1 cellular context compared by ENCODE assay signal in the genomic region with DNA sequence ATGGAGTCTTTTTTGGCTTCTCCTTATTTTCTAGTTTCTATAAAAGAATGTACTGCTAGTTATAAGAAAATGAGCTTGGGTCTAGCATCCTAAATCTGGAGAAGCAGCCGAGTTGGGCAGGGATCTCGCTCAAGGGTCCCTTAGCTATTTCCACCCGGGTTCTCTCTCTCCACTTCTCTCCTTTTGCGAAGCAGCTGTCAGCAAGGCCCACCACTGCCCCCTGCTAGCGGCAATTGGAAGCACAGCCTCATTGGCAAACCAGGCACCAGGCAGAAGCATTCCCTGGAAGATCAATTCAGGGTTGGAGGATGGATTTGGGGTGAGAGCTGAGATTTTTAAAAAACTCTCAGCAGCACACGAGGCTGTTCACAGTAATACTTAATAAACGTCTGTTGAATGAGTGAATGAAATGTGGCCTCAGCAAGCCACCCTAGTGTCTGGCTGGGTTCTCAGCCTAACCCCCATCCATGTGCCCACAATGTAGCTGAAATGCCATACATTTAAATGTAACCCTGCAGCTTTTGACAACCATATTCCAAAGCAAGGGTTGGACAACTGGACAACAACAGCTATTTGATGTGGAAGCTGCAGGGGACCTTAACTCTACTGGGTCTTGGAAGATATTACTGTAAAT.
A peak's percentile ranks its signal among the peaks of the same experiment; 100 is the strongest.
TF ChIP-seq lines count a peak whose summit lies in the region.

No MANE protein-coding gene starts in this region.

TF ChIP-seq in GM12878, 131 proteins besides CTCF, POLR2A, EP300 and RAD21 (continues in another document):
- TF ChIP-seq, protein P1, sequence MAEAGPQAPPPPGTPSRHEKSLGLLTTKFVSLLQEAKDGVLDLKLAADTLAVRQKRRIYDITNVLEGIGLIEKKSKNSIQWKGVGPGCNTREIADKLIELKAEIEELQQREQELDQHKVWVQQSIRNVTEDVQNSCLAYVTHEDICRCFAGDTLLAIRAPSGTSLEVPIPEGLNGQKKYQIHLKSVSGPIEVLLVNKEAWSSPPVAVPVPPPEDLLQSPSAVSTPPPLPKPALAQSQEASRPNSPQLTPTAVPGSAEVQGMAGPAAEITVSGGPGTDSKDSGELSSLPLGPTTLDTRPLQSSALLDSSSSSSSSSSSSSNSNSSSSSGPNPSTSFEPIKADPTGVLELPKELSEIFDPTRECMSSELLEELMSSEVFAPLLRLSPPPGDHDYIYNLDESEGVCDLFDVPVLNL (IDR thresholded peaks at IDR 0.05; ENCODE audit: low read depth, low read length): no peak
- TF ChIP-seq, protein P2, sequence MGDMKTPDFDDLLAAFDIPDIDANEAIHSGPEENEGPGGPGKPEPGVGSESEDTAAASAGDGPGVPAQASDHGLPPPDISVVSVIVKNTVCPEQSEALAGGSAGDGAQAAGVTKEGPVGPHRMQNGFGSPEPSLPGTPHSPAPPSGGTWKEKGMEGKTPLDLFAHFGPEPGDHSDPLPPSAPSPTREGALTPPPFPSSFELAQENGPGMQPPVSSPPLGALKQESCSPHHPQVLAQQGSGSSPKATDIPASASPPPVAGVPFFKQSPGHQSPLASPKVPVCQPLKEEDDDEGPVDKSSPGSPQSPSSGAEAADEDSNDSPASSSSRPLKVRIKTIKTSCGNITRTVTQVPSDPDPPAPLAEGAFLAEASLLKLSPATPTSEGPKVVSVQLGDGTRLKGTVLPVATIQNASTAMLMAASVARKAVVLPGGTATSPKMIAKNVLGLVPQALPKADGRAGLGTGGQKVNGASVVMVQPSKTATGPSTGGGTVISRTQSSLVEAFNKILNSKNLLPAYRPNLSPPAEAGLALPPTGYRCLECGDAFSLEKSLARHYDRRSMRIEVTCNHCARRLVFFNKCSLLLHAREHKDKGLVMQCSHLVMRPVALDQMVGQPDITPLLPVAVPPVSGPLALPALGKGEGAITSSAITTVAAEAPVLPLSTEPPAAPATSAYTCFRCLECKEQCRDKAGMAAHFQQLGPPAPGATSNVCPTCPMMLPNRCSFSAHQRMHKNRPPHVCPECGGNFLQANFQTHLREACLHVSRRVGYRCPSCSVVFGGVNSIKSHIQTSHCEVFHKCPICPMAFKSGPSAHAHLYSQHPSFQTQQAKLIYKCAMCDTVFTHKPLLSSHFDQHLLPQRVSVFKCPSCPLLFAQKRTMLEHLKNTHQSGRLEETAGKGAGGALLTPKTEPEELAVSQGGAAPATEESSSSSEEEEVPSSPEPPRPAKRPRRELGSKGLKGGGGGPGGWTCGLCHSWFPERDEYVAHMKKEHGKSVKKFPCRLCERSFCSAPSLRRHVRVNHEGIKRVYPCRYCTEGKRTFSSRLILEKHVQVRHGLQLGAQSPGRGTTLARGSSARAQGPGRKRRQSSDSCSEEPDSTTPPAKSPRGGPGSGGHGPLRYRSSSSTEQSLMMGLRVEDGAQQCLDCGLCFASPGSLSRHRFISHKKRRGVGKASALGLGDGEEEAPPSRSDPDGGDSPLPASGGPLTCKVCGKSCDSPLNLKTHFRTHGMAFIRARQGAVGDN (IDR thresholded peaks at IDR 0.05): no peak
- TF ChIP-seq, protein P3, sequence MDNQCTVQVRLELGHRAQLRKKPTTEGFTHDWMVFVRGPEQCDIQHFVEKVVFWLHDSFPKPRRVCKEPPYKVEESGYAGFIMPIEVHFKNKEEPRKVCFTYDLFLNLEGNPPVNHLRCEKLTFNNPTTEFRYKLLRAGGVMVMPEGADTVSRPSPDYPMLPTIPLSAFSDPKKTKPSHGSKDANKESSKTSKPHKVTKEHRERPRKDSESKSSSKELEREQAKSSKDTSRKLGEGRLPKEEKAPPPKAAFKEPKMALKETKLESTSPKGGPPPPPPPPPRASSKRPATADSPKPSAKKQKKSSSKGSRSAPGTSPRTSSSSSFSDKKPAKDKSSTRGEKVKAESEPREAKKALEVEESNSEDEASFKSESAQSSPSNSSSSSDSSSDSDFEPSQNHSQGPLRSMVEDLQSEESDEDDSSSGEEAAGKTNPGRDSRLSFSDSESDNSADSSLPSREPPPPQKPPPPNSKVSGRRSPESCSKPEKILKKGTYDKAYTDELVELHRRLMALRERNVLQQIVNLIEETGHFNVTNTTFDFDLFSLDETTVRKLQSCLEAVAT (IDR thresholded peaks at IDR 0.05): no peak
- TF ChIP-seq SMC3 (IDR thresholded peaks at IDR 0.05; ENCODE audit: borderline replicate concordance, low read length): peak; percentile 91
- TF ChIP-seq, protein P4, sequence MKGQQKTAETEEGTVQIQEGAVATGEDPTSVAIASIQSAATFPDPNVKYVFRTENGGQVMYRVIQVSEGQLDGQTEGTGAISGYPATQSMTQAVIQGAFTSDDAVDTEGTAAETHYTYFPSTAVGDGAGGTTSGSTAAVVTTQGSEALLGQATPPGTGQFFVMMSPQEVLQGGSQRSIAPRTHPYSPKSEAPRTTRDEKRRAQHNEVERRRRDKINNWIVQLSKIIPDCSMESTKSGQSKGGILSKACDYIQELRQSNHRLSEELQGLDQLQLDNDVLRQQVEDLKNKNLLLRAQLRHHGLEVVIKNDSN (IDR thresholded peaks at IDR 0.05; ENCODE audit: borderline replicate concordance, extremely low read length, insufficient read depth, low read depth, low read length): no peak
- TF ChIP-seq, protein P5, sequence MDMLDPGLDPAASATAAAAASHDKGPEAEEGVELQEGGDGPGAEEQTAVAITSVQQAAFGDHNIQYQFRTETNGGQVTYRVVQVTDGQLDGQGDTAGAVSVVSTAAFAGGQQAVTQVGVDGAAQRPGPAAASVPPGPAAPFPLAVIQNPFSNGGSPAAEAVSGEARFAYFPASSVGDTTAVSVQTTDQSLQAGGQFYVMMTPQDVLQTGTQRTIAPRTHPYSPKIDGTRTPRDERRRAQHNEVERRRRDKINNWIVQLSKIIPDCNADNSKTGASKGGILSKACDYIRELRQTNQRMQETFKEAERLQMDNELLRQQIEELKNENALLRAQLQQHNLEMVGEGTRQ (IDR thresholded peaks at IDR 0.05; ENCODE audit: borderline replicate concordance, low read depth, low read length): no peak
- TF ChIP-seq, protein P6, sequence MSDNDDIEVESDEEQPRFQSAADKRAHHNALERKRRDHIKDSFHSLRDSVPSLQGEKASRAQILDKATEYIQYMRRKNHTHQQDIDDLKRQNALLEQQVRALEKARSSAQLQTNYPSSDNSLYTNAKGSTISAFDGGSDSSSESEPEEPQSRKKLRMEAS (IDR thresholded peaks at IDR 0.05; ENCODE audit: low read depth, low read length): no peak
- 0 out of 4 replicates have a peak, but pooled peaks of 1 of the 2 experiments have one; percentile 24 for TF ChIP-seq BHLHE40 (IDR thresholded peaks at IDR 0.05; ENCODE audit: borderline replicate concordance in 1 of 2, low read depth in 2 of 2, low read length in 1 of 2)
- TF ChIP-seq, protein P7, sequence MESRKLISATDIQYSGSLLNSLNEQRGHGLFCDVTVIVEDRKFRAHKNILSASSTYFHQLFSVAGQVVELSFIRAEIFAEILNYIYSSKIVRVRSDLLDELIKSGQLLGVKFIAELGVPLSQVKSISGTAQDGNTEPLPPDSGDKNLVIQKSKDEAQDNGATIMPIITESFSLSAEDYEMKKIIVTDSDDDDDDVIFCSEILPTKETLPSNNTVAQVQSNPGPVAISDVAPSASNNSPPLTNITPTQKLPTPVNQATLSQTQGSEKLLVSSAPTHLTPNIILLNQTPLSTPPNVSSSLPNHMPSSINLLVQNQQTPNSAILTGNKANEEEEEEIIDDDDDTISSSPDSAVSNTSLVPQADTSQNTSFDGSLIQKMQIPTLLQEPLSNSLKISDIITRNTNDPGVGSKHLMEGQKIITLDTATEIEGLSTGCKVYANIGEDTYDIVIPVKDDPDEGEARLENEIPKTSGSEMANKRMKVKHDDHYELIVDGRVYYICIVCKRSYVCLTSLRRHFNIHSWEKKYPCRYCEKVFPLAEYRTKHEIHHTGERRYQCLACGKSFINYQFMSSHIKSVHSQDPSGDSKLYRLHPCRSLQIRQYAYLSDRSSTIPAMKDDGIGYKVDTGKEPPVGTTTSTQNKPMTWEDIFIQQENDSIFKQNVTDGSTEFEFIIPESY (IDR thresholded peaks at IDR 0.05): no peak
- peak; percentile 59; the same call in 1 of the 2 replicates for TF ChIP-seq TCF12 (IDR thresholded peaks at IDR 0.05; ENCODE audit: low read depth, low read length)
- no peak for TF ChIP-seq LARP7 (IDR thresholded peaks at IDR 0.05)
- no peak for TF ChIP-seq MYC (IDR thresholded peaks at IDR 0.05; ENCODE audit: insufficient read depth, insufficient read length, insufficient replicate concordance, low read length, severe bottlenecking)
- TF ChIP-seq RCOR1 (conservative IDR thresholded peaks at IDR 0.05; ENCODE audit: low read depth, low read length): no peak
- TF ChIP-seq, protein P8, sequence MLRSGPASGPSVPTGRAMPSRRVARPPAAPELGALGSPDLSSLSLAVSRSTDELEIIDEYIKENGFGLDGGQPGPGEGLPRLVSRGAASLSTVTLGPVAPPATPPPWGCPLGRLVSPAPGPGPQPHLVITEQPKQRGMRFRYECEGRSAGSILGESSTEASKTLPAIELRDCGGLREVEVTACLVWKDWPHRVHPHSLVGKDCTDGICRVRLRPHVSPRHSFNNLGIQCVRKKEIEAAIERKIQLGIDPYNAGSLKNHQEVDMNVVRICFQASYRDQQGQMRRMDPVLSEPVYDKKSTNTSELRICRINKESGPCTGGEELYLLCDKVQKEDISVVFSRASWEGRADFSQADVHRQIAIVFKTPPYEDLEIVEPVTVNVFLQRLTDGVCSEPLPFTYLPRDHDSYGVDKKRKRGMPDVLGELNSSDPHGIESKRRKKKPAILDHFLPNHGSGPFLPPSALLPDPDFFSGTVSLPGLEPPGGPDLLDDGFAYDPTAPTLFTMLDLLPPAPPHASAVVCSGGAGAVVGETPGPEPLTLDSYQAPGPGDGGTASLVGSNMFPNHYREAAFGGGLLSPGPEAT (IDR thresholded peaks at IDR 0.05; ENCODE audit: low read depth): peak; percentile 28; the same call in 1 of the 2 replicates
- no peak for TF ChIP-seq CBX5 (IDR thresholded peaks at IDR 0.05; ENCODE audit: low read depth)
- TF ChIP-seq IKZF2 (IDR thresholded peaks at IDR 0.05): 0 out of 4 replicates have a peak, but pooled peaks of 1 of the 2 experiments have one; percentile 29
- no peak for TF ChIP-seq SREBF1 (IDR thresholded peaks at IDR 0.05; ENCODE audit: low read length)
- no peak for TF ChIP-seq DPF2 (IDR thresholded peaks at IDR 0.05)
- no peak for TF ChIP-seq KDM1A (IDR thresholded peaks at IDR 0.05; ENCODE audit: borderline replicate concordance)
- TF ChIP-seq ZNF24 (IDR thresholded peaks at IDR 0.05): no peak
- no peak for TF ChIP-seq EGR1 (IDR thresholded peaks at IDR 0.05; ENCODE audit: borderline replicate concordance in 1 of 2, low read depth in 2 of 2, low read length in 2 of 2)
- TF ChIP-seq, protein P9, sequence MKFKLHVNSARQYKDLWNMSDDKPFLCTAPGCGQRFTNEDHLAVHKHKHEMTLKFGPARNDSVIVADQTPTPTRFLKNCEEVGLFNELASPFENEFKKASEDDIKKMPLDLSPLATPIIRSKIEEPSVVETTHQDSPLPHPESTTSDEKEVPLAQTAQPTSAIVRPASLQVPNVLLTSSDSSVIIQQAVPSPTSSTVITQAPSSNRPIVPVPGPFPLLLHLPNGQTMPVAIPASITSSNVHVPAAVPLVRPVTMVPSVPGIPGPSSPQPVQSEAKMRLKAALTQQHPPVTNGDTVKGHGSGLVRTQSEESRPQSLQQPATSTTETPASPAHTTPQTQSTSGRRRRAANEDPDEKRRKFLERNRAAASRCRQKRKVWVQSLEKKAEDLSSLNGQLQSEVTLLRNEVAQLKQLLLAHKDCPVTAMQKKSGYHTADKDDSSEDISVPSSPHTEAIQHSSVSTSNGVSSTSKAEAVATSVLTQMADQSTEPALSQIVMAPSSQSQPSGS (IDR thresholded peaks at IDR 0.05; ENCODE audit: low read length): no peak
- TF ChIP-seq, protein P10, sequence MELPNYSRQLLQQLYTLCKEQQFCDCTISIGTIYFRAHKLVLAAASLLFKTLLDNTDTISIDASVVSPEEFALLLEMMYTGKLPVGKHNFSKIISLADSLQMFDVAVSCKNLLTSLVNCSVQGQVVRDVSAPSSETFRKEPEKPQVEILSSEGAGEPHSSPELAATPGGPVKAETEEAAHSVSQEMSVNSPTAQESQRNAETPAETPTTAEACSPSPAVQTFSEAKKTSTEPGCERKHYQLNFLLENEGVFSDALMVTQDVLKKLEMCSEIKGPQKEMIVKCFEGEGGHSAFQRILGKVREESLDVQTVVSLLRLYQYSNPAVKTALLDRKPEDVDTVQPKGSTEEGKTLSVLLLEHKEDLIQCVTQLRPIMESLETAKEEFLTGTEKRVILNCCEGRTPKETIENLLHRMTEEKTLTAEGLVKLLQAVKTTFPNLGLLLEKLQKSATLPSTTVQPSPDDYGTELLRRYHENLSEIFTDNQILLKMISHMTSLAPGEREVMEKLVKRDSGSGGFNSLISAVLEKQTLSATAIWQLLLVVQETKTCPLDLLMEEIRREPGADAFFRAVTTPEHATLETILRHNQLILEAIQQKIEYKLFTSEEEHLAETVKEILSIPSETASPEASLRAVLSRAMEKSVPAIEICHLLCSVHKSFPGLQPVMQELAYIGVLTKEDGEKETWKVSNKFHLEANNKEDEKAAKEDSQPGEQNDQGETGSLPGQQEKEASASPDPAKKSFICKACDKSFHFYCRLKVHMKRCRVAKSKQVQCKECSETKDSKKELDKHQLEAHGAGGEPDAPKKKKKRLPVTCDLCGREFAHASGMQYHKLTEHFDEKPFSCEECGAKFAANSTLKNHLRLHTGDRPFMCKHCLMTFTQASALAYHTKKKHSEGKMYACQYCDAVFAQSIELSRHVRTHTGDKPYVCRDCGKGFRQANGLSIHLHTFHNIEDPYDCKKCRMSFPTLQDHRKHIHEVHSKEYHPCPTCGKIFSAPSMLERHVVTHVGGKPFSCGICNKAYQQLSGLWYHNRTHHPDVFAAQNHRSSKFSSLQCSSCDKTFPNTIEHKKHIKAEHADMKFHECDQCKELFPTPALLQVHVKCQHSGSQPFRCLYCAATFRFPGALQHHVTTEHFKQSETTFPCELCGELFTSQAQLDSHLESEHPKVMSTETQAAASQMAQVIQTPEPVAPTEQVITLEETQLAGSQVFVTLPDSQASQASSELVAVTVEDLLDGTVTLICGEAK (IDR thresholded peaks at IDR 0.05; ENCODE audit: borderline replicate concordance): no peak
- TF ChIP-seq, protein P11, sequence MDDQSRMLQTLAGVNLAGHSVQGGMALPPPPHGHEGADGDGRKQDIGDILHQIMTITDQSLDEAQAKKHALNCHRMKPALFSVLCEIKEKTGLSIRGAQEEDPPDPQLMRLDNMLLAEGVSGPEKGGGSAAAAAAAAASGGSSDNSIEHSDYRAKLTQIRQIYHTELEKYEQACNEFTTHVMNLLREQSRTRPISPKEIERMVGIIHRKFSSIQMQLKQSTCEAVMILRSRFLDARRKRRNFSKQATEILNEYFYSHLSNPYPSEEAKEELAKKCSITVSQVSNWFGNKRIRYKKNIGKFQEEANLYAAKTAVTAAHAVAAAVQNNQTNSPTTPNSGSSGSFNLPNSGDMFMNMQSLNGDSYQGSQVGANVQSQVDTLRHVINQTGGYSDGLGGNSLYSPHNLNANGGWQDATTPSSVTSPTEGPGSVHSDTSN (IDR thresholded peaks at IDR 0.05; ENCODE audit: insufficient replicate concordance, low read depth, low read length): no peak
- TF ChIP-seq ZZZ3 (IDR thresholded peaks at IDR 0.05; ENCODE audit: control insufficient read depth, insufficient read length, low read depth): no peak
- TF ChIP-seq NFYA (IDR thresholded peaks at IDR 0.05; ENCODE audit: borderline replicate concordance, low read depth, low read length): no peak
- no peak for TF ChIP-seq HDAC2 (IDR thresholded peaks at IDR 0.05)
- no peak for TF ChIP-seq BMI1 (IDR thresholded peaks at IDR 0.05; ENCODE audit: borderline replicate concordance)
- no peak for TF ChIP-seq ZNF217 (IDR thresholded peaks at IDR 0.05)
- TF ChIP-seq, protein P12, sequence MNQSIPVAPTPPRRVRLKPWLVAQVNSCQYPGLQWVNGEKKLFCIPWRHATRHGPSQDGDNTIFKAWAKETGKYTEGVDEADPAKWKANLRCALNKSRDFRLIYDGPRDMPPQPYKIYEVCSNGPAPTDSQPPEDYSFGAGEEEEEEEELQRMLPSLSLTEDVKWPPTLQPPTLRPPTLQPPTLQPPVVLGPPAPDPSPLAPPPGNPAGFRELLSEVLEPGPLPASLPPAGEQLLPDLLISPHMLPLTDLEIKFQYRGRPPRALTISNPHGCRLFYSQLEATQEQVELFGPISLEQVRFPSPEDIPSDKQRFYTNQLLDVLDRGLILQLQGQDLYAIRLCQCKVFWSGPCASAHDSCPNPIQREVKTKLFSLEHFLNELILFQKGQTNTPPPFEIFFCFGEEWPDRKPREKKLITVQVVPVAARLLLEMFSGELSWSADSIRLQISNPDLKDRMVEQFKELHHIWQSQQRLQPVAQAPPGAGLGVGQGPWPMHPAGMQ (IDR thresholded peaks at IDR 0.05; ENCODE audit: borderline replicate concordance): no peak
